8 cellular contexts compared by ENCODE assay signal in the genomic region with DNA sequence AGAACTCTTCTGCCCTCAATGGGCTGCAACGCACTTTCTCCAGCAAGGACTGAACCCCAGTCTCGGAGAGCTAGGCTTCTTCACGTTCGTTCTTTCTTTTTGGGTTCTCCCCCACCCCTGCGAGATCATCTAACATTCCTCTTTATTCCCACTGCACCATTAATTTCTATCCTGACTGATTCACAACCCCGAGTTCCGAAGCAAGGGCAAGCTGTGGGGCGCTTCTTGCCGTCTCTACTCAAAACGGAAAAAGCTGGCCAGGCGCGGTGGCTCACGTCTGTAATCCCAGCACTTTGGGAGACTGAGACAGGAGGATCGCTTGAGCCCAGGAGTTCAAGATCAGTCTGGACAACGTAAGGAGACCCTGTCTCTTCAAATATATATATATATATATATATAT. TPM values are rescaled to one million over a fixed set of nuclear protein-coding genes. Genes with fewer than 3 reads are reported as not detected.
DNase-seq lines count a peak whose midpoint lies in the region; ATAC-seq and TF ChIP-seq lines count a peak whose summit lies in the region.

No MANE protein-coding gene starts in this region.

- H3K4me3 ChIP-seq in BJ (ENCODE audit: low read depth, low read length) (peak overlapping the region; percentile 56), MM.1S (ENCODE audit: low read length) (peak overlapping the region; percentile 62), duodenal mucosa (ENCODE audit: low read depth in 1 of 2, low read length in 2 of 2) (peak overlapping the region; percentile 70 to 74)

- H3K4me1 Mint-ChIP-seq in natural killer cell treated with Interleukin-12 subunit alpha and Interleukin-12 subunit beta and Interleukin-15 and Interleukin-18, amount 100 ng/mL, for 72 hours (ENCODE audit: low read depth in 2 of 2): peaks cover 17 to 20% of the 10 kb centered on the region in 2 donors

- DNase-seq in BJ (ENCODE audit: low read depth) (no peak), MM.1S (no peak), foreskin melanocyte (no peak), DMS53 treated with DMSO at 0.1 percent for 48 hours (lab: John Stamatoyannopoulos, UW; ENCODE audit: unreplicated experiment) (no peak)
- no peak for DNase-seq in natural killer cell treated with Interleukin-12 subunit alpha and Interleukin-12 subunit beta and Interleukin-15 and Interleukin-18, amount 100 ng/mL, for 72 hours (ENCODE audit: low spot score)

- H3K36me3 Mint-ChIP-seq in natural killer cell treated with Interleukin-12 subunit alpha and Interleukin-12 subunit beta and Interleukin-15 and Interleukin-18, amount 100 ng/mL, for 72 hours: no peaks in the 10 kb centered on the region

- H3K27ac ChIP-seq in MM.1S (ENCODE audit: low read length) (peak overlapping the region; percentile 39; the same call in 1 of the 2 replicates), duodenal mucosa (ENCODE audit: low read depth, low read length) (no peak overlapping the region)

- H2AFZ ChIP-seq in MM.1S (ENCODE audit: low read length): peak overlapping the region; percentile 65

- peaks cover 2% of the 10 kb centered on the region; the same call in 1 of the 2 replicates for H3K27me3 ChIP-seq in BJ (ENCODE audit: control insufficient read depth, insufficient read depth, low read length)
- H3K27me3 ChIP-seq in MM.1S (replicated peaks; ENCODE audit: insufficient read depth, low read length): no peaks in the 10 kb centered on the region
- no peaks in the 10 kb centered on the region for H3K27me3 ChIP-seq in duodenal mucosa (ENCODE audit: control insufficient read depth in 1 of 2, insufficient read depth in 2 of 2, low read length in 2 of 2)

- H4K20me1 ChIP-seq in MM.1S (ENCODE audit: insufficient read depth, low read length): no peaks in the 10 kb centered on the region

- peak overlapping the region; percentile 80 for H3K4me2 ChIP-seq in MM.1S (ENCODE audit: low read depth, low read length)

- CTCF ChIA-PET in BJ (lab: Yijun Ruan, JAX): interaction anchor here (0.6 to 20.3 kb wide), 62 partner anchors 8 to 939 kb away, joined by 3 to 484 read pairs (median 6); partner anchors contain the start of genes ADORA1, CHIT1, FMOD and MYBPH

- H3K9ac ChIP-seq in MM.1S (ENCODE audit: low read length) (peak overlapping the region; percentile 36), duodenal mucosa (ENCODE audit: low read depth in 1 of 2, low read length in 2 of 2) (peak overlapping the region; percentile 62 to 73)

- POLR2A ChIA-PET in BJ (lab: Charles Lee): interaction anchor here (0.6 kb wide), 1 partner anchor 222 kb away, joined by 3 read pairs; no protein-coding TSS in a partner anchor

- peaks cover 0 to 3% of the 10 kb centered on the region in 2 donors for H3K27me3 Mint-ChIP-seq in natural killer cell treated with Interleukin-12 subunit alpha and Interleukin-12 subunit beta and Interleukin-15 and Interleukin-18, amount 100 ng/mL, for 72 hours

- peaks cover 9% of the 10 kb centered on the region for H3K79me2 ChIP-seq in MM.1S (ENCODE audit: low read length)

- H3F3A ChIP-seq in MM.1S (ENCODE audit: insufficient read depth, low read length): peaks cover 22% of the 10 kb centered on the region

- peaks cover 53% of the 10 kb centered on the region for H3K4me1 ChIP-seq in MM.1S (ENCODE audit: low read length)
- peaks cover 11 to 20% of the 10 kb centered on the region in 2 donors for H3K4me1 ChIP-seq in duodenal mucosa (ENCODE audit: control insufficient read depth in 1 of 2, insufficient read depth in 2 of 2, low read length in 2 of 2)

- no peaks in the 10 kb centered on the region for H3K9me2 ChIP-seq in MM.1S (replicated peaks; ENCODE audit: insufficient read depth, low read length)

- ATAC-seq in natural killer cell treated with Interleukin-12 subunit alpha and Interleukin-12 subunit beta and Interleukin-15 and Interleukin-18, amount 100 ng/mL, for 72 hours: no peak
- ATAC-seq in HG03025 (IDR thresholded peaks at IDR 0.05; ENCODE audit: low FRiP score, unreplicated experiment) (no peak), GM18907 (IDR thresholded peaks at IDR 0.05; ENCODE audit: unreplicated experiment) (no peak)

- H3K36me3 ChIP-seq in BJ (ENCODE audit: control insufficient read depth, insufficient read depth, low read length): no peaks in the 10 kb centered on the region
- no peaks in the 10 kb centered on the region for H3K36me3 ChIP-seq in MM.1S (replicated peaks; ENCODE audit: insufficient read depth, low read length)
- H3K36me3 ChIP-seq in duodenal mucosa (ENCODE audit: control insufficient read depth in 1 of 2, insufficient read depth in 2 of 2, low read length in 2 of 2): no peaks in the 10 kb centered on the region

- no peaks in the 10 kb centered on the region for H3K9me3 ChIP-seq in MM.1S (replicated peaks; ENCODE audit: insufficient read depth, low read length)
- no peaks in the 10 kb centered on the region for H3K9me3 ChIP-seq in duodenal mucosa (ENCODE audit: control insufficient read depth in 1 of 2, low read length in 2 of 2)

- peak overlapping the region; percentile 78 for H3K4me3 Mint-ChIP-seq in natural killer cell treated with Interleukin-12 subunit alpha and Interleukin-12 subunit beta and Interleukin-15 and Interleukin-18, amount 100 ng/mL, for 72 hours

- H3K27ac Mint-ChIP-seq in natural killer cell treated with Interleukin-12 subunit alpha and Interleukin-12 subunit beta and Interleukin-15 and Interleukin-18, amount 100 ng/mL, for 72 hours: peak overlapping the region; percentile 73 to 91

- TF ChIP-seq CTCF in BJ (IDR thresholded peaks at IDR 0.05; ENCODE audit: insufficient read depth, low read depth, low read length) (no peak), MM.1S (IDR thresholded peaks at IDR 0.05; ENCODE audit: low read length) (no peak)

- H3K9me3 Mint-ChIP-seq in natural killer cell treated with Interleukin-12 subunit alpha and Interleukin-12 subunit beta and Interleukin-15 and Interleukin-18, amount 100 ng/mL, for 72 hours: no peaks in the 10 kb centered on the region

RNA-seq across cellular contexts. Expression of gene BTG2, which starts 37.4 kb away (rescaled TPM):
- polyA plus RNA-seq in BJ (2011; rRNA removed): 22.8 and 23.7 TPM in 2 replicates
- 9.9 and 17.3 TPM in 2 replicates for polyA minus RNA-seq in BJ (2011; rRNA and poly(A)+ RNA removed)
- total RNA-seq in natural killer cell treated with Interleukin-12 subunit alpha and Interleukin-12 subunit beta and Interleukin-15 and Interleukin-18, amount 100 ng/mL, for 72 hours: 100 to 1,000 TPM in 1 of 2 donors, 10 to 100 TPM in 1; 82.6 to 157 TPM

RNA-seq across cellular contexts. Expression of gene CHIT1, which starts 38.4 kb away (rescaled TPM):
- not detected in 2 replicates for polyA plus RNA-seq in BJ (2011; rRNA removed)
- not detected in 2 replicates for polyA minus RNA-seq in BJ (2011; rRNA and poly(A)+ RNA removed)
- 1 to 10 TPM in 1 of 2 donors, under 1 TPM in 1; 0.36 to 3.8 TPM for total RNA-seq in natural killer cell treated with Interleukin-12 subunit alpha and Interleukin-12 subunit beta and Interleukin-15 and Interleukin-18, amount 100 ng/mL, for 72 hours
